ENCODE assay signal across 1 cellular context in the genomic region with DNA sequence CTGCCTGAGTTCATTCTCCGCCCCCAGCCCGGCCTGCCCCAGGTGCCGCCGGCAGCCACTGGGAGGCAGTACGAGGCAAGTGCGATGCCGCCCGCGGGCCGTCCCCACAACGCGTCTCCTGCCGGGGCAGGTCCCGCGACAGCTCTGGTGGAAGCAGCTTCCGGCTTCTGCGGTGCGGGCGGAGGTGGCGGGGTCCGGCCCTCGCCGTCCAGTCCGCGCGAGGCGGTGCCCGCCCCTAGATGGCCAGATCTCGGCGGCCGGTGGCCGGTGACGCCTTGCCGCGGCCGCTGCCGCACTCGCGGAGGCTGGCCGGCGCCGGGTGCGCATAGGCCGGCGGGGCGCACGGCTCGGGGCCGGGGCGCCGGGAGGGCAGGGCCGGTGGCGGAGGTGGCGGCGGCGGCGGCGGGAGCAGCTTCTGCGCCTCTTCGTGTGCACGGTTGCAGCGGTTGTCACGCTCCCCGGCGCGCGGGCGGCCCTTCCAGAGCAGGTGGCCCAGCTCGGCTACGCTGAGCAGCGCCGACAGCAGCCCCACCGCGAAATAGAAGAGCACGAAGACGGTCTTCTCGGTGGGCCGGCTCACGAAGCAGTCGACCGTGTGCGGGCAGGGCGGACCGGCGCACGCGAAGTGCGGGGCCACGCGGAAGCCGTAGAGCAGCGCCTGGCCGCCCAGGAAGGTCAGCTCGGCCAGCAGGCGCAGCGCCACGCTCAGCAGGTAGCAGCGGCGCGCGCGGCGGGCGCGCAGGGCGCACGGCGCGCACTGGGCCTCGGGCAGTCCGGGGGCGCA.
TF ChIP-seq lines count a peak whose summit lies in the region.

No MANE protein-coding gene starts in this region.

TF ChIP-seq in H1, 55 proteins besides CTCF, POLR2A, EP300 and RAD21:
- TF ChIP-seq KDM1A (IDR thresholded peaks at IDR 0.05; ENCODE audit: borderline replicate concordance, low read length): no peak
- TF ChIP-seq CEBPB (IDR thresholded peaks at IDR 0.05; ENCODE audit: low read depth, low read length): no peak
- no peak for TF ChIP-seq TAF7 (optimal IDR thresholded peaks at IDR 0.05; ENCODE audit: borderline replicate concordance, low read depth, low read length)
- TF ChIP-seq CREB1 (IDR thresholded peaks at IDR 0.05): peak; percentile 51; the same call in 1 of the 2 replicates
- no peak for TF ChIP-seq CBX5 (IDR thresholded peaks at IDR 0.05; ENCODE audit: low read depth, low read length)
- no peak for TF ChIP-seq CHD1 (IDR thresholded peaks at IDR 0.05; ENCODE audit: low read depth, low read length)
- no peak for TF ChIP-seq RFX5 (IDR thresholded peaks at IDR 0.05; ENCODE audit: borderline replicate concordance, low read depth, low read length)
- no peak for TF ChIP-seq YY1 (IDR thresholded peaks at IDR 0.05; ENCODE audit: low read depth, low read length)
- TF ChIP-seq SIRT6 (IDR thresholded peaks at IDR 0.05; ENCODE audit: low read length): no peak
- TF ChIP-seq, protein P1, sequence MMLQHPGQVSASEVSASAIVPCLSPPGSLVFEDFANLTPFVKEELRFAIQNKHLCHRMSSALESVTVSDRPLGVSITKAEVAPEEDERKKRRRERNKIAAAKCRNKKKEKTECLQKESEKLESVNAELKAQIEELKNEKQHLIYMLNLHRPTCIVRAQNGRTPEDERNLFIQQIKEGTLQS (IDR thresholded peaks at IDR 0.05; ENCODE audit: insufficient read depth, low read depth, low read length): no peak
- TF ChIP-seq SUZ12 (IDR thresholded peaks at IDR 0.05; ENCODE audit: low read length): peak; percentile 3; the same call in 1 of the 2 replicates
- TF ChIP-seq TBP (IDR thresholded peaks at IDR 0.05; ENCODE audit: low read depth, low read length): 0 out of 2 replicates have a peak, but pooled peaks have one; percentile 24
- no peak for TF ChIP-seq RNF2 (IDR thresholded peaks at IDR 0.05; ENCODE audit: borderline replicate concordance, low read depth, low read length, missing control alignments, poor library complexity, severe bottlenecking)
- peak; percentile 52 for TF ChIP-seq CHD2 (IDR thresholded peaks at IDR 0.05; ENCODE audit: low read length)
- 0 out of 2 replicates have a peak, but pooled peaks have one; percentile 29 for TF ChIP-seq TAF1 (IDR thresholded peaks at IDR 0.05; ENCODE audit: low read depth, low read length)
- no peak for TF ChIP-seq POU5F1 (IDR thresholded peaks at IDR 0.05; ENCODE audit: low read depth, low read length)
- TF ChIP-seq TCF12 (IDR thresholded peaks at IDR 0.05; ENCODE audit: low read depth, low read length): no peak
- no peak for TF ChIP-seq SP1 (IDR thresholded peaks at IDR 0.05; ENCODE audit: low read depth, low read length)
- TF ChIP-seq, protein P2, sequence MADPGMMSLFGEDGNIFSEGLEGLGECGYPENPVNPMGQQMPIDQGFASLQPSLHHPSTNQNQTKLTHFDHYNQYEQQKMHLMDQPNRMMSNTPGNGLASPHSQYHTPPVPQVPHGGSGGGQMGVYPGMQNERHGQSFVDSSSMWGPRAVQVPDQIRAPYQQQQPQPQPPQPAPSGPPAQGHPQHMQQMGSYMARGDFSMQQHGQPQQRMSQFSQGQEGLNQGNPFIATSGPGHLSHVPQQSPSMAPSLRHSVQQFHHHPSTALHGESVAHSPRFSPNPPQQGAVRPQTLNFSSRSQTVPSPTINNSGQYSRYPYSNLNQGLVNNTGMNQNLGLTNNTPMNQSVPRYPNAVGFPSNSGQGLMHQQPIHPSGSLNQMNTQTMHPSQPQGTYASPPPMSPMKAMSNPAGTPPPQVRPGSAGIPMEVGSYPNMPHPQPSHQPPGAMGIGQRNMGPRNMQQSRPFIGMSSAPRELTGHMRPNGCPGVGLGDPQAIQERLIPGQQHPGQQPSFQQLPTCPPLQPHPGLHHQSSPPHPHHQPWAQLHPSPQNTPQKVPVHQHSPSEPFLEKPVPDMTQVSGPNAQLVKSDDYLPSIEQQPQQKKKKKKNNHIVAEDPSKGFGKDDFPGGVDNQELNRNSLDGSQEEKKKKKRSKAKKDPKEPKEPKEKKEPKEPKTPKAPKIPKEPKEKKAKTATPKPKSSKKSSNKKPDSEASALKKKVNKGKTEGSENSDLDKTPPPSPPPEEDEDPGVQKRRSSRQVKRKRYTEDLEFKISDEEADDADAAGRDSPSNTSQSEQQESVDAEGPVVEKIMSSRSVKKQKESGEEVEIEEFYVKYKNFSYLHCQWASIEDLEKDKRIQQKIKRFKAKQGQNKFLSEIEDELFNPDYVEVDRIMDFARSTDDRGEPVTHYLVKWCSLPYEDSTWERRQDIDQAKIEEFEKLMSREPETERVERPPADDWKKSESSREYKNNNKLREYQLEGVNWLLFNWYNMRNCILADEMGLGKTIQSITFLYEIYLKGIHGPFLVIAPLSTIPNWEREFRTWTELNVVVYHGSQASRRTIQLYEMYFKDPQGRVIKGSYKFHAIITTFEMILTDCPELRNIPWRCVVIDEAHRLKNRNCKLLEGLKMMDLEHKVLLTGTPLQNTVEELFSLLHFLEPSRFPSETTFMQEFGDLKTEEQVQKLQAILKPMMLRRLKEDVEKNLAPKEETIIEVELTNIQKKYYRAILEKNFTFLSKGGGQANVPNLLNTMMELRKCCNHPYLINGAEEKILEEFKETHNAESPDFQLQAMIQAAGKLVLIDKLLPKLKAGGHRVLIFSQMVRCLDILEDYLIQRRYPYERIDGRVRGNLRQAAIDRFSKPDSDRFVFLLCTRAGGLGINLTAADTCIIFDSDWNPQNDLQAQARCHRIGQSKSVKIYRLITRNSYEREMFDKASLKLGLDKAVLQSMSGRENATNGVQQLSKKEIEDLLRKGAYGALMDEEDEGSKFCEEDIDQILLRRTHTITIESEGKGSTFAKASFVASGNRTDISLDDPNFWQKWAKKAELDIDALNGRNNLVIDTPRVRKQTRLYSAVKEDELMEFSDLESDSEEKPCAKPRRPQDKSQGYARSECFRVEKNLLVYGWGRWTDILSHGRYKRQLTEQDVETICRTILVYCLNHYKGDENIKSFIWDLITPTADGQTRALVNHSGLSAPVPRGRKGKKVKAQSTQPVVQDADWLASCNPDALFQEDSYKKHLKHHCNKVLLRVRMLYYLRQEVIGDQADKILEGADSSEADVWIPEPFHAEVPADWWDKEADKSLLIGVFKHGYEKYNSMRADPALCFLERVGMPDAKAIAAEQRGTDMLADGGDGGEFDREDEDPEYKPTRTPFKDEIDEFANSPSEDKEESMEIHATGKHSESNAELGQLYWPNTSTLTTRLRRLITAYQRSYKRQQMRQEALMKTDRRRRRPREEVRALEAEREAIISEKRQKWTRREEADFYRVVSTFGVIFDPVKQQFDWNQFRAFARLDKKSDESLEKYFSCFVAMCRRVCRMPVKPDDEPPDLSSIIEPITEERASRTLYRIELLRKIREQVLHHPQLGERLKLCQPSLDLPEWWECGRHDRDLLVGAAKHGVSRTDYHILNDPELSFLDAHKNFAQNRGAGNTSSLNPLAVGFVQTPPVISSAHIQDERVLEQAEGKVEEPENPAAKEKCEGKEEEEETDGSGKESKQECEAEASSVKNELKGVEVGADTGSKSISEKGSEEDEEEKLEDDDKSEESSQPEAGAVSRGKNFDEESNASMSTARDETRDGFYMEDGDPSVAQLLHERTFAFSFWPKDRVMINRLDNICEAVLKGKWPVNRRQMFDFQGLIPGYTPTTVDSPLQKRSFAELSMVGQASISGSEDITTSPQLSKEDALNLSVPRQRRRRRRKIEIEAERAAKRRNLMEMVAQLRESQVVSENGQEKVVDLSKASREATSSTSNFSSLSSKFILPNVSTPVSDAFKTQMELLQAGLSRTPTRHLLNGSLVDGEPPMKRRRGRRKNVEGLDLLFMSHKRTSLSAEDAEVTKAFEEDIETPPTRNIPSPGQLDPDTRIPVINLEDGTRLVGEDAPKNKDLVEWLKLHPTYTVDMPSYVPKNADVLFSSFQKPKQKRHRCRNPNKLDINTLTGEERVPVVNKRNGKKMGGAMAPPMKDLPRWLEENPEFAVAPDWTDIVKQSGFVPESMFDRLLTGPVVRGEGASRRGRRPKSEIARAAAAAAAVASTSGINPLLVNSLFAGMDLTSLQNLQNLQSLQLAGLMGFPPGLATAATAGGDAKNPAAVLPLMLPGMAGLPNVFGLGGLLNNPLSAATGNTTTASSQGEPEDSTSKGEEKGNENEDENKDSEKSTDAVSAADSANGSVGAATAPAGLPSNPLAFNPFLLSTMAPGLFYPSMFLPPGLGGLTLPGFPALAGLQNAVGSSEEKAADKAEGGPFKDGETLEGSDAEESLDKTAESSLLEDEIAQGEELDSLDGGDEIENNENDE (IDR thresholded peaks at IDR 0.05; ENCODE audit: insufficient replicate concordance, low read length): no peak
- TF ChIP-seq BACH1 (IDR thresholded peaks at IDR 0.05; ENCODE audit: low read length): no peak
- TF ChIP-seq SRF (IDR thresholded peaks at IDR 0.05; ENCODE audit: low read depth, low read length): no peak
- TF ChIP-seq RXRA (IDR thresholded peaks at IDR 0.05; ENCODE audit: insufficient read depth, low read depth, low read length): no peak
- peak in 1 of 2 experiments; percentile 64; a peak in 1 of 4 replicates for TF ChIP-seq SIN3A (conservative IDR thresholded peaks at IDR 0.05 in 1 of 2, IDR thresholded peaks at IDR 0.05 in 1 of 2; ENCODE audit: low read depth in 1 of 2, low read length in 2 of 2)
- no peak for TF ChIP-seq FOSL1 (IDR thresholded peaks at IDR 0.05; ENCODE audit: insufficient read depth, low read depth, low read length)
- TF ChIP-seq POLR2AphosphoS5 (IDR thresholded peaks at IDR 0.05; ENCODE audit: low read depth, low read length): no peak
- TF ChIP-seq, protein P3, sequence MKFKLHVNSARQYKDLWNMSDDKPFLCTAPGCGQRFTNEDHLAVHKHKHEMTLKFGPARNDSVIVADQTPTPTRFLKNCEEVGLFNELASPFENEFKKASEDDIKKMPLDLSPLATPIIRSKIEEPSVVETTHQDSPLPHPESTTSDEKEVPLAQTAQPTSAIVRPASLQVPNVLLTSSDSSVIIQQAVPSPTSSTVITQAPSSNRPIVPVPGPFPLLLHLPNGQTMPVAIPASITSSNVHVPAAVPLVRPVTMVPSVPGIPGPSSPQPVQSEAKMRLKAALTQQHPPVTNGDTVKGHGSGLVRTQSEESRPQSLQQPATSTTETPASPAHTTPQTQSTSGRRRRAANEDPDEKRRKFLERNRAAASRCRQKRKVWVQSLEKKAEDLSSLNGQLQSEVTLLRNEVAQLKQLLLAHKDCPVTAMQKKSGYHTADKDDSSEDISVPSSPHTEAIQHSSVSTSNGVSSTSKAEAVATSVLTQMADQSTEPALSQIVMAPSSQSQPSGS (IDR thresholded peaks at IDR 0.05; ENCODE audit: low read length): no peak
- TF ChIP-seq EZH2 (IDR thresholded peaks at IDR 0.05; ENCODE audit: low read depth, low read length, severe bottlenecking): no peak
- no peak; the same call in 1 of the 2 replicates for TF ChIP-seq RBBP5 (IDR thresholded peaks at IDR 0.05; ENCODE audit: borderline replicate concordance, low read depth, low read length)
- TF ChIP-seq SAP30 (IDR thresholded peaks at IDR 0.05; ENCODE audit: insufficient read depth, insufficient replicate concordance, low read length): no peak
- no peak for TF ChIP-seq SP4 (IDR thresholded peaks at IDR 0.05; ENCODE audit: low read length)
- TF ChIP-seq, protein P4, sequence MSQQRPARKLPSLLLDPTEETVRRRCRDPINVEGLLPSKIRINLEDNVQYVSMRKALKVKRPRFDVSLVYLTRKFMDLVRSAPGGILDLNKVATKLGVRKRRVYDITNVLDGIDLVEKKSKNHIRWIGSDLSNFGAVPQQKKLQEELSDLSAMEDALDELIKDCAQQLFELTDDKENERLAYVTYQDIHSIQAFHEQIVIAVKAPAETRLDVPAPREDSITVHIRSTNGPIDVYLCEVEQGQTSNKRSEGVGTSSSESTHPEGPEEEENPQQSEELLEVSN (IDR thresholded peaks at IDR 0.05): peak; percentile 65
- TF ChIP-seq CTBP2 (IDR thresholded peaks at IDR 0.05; ENCODE audit: borderline replicate concordance, insufficient read depth, insufficient read length, low read length): peak; percentile 30
- TF ChIP-seq NANOG (IDR thresholded peaks at IDR 0.05; ENCODE audit: insufficient read depth, low read depth, low read length, poor library complexity, severe bottlenecking): no peak
- TF ChIP-seq GABPA (IDR thresholded peaks at IDR 0.05; ENCODE audit: borderline replicate concordance, insufficient read depth, low read length): peak; percentile 68; the same call in 1 of the 2 replicates
- no peak for TF ChIP-seq NRF1 (IDR thresholded peaks at IDR 0.05; ENCODE audit: low read depth, low read length)
- no peak for TF ChIP-seq JUND (IDR thresholded peaks at IDR 0.05; ENCODE audit: low read length)
- TF ChIP-seq TEAD4 (IDR thresholded peaks at IDR 0.05; ENCODE audit: low read depth, low read length): no peak
- TF ChIP-seq PHF8 (conservative IDR thresholded peaks at IDR 0.05; ENCODE audit: low read depth, low read length): 0 out of 2 replicates have a peak, but pooled peaks have one; percentile 20
- TF ChIP-seq, protein P5, sequence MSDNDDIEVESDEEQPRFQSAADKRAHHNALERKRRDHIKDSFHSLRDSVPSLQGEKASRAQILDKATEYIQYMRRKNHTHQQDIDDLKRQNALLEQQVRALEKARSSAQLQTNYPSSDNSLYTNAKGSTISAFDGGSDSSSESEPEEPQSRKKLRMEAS (IDR thresholded peaks at IDR 0.05): peak; percentile 89
- TF ChIP-seq CBX8 (IDR thresholded peaks at IDR 0.05; ENCODE audit: borderline replicate concordance, low read depth, low read length): no peak
- TF ChIP-seq JUN (IDR thresholded peaks at IDR 0.05; ENCODE audit: low read depth, low read length): no peak
- no peak for TF ChIP-seq GTF2F1 (IDR thresholded peaks at IDR 0.05; ENCODE audit: borderline replicate concordance, low read depth, low read length)
- TF ChIP-seq MAFK (IDR thresholded peaks at IDR 0.05; ENCODE audit: low read depth, low read length): no peak
- TF ChIP-seq SP2 (IDR thresholded peaks at IDR 0.05; ENCODE audit: low read length): no peak
- TF ChIP-seq KDM5A (IDR thresholded peaks at IDR 0.05; ENCODE audit: low read length): no peak
- no peak for TF ChIP-seq HDAC6 (IDR thresholded peaks at IDR 0.05; ENCODE audit: low read depth, low read length)
- TF ChIP-seq, protein P6, sequence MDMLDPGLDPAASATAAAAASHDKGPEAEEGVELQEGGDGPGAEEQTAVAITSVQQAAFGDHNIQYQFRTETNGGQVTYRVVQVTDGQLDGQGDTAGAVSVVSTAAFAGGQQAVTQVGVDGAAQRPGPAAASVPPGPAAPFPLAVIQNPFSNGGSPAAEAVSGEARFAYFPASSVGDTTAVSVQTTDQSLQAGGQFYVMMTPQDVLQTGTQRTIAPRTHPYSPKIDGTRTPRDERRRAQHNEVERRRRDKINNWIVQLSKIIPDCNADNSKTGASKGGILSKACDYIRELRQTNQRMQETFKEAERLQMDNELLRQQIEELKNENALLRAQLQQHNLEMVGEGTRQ (IDR thresholded peaks at IDR 0.05; ENCODE audit: low read length): no peak
- TF ChIP-seq ASH2L (IDR thresholded peaks at IDR 0.05; ENCODE audit: low read length): peak; percentile 42
- TF ChIP-seq EGR1 (IDR thresholded peaks at IDR 0.05; ENCODE audit: borderline replicate concordance, low read depth, low read length): no peak
- peak; percentile 78 for TF ChIP-seq KDM4A (IDR thresholded peaks at IDR 0.05; ENCODE audit: low read depth, low read length, severe bottlenecking)
- TF ChIP-seq BCL11A (IDR thresholded peaks at IDR 0.05; ENCODE audit: low read depth in 2 of 2, low read length in 2 of 2): no peak
- TF ChIP-seq ZNF274 (IDR thresholded peaks at IDR 0.05; ENCODE audit: borderline replicate concordance, extremely low read depth, low read length): no peak
- TF ChIP-seq HDAC2 (IDR thresholded peaks at IDR 0.05; ENCODE audit: borderline replicate concordance in 1 of 2, low read depth in 2 of 2, low read length in 2 of 2): no peak
- TF ChIP-seq SIX5 (IDR thresholded peaks at IDR 0.05; ENCODE audit: low read depth, low read length): no peak
- TF ChIP-seq BRCA1 (IDR thresholded peaks at IDR 0.05; ENCODE audit: low read depth, low read length): peak; percentile 24; the same call in 1 of the 2 replicates
TF ChIP-seq in H1: peak in this region for 14.
